ENCODE assay signal across 19 cellular contexts in genomic region chr2:229137623-229138022, GRCh38.
"Had no signal": no experiment of that assay in that cellular context is flagged by ENCODE, and none has a peak within 500 bp of the region (broad histone marks: within the 10 kb centered on the region; RNA-seq: fewer than 3 reads in every experiment).

No MANE protein-coding gene starts in this region.

- H3K4me3 Mint-ChIP-seq: activated CD4-positive, alpha-beta memory T cell treated with anti-CD3 and anti-CD28 coated beads for 36 hours; activated CD4-positive, alpha-beta T cell treated with anti-CD3 and anti-CD28 coated beads for 36 hours; activated naive CD8-positive, alpha-beta T cell treated with anti-CD3 and anti-CD28 coated beads for 36 hours; activated T-helper 17 cell treated with anti-CD3 and anti-CD28 coated beads, Interleukin-2, amount 50 U/mL, for 72 hours; dendritic cell treated with granulocyte-macrophage colony-stimulating factor and Interleukin-4, amounts not matched to agents 40 ng/mL and 50 ng/mL, for 4 days; immature natural killer cell; naive thymus-derived CD4-positive, alpha-beta T cell; WTC11 had no signal

- H3K4me3 ChIP-seq: gastrocnemius medialis, pancreas, upper lobe of right lung had no signal

- H3K27me3 Mint-ChIP-seq: activated CD4-positive, alpha-beta memory T cell treated with anti-CD3 and anti-CD28 coated beads for 36 hours; activated CD4-positive, alpha-beta T cell treated with anti-CD3 and anti-CD28 coated beads for 36 hours; activated naive CD8-positive, alpha-beta T cell treated with anti-CD3 and anti-CD28 coated beads for 36 hours; dendritic cell treated with granulocyte-macrophage colony-stimulating factor and Interleukin-4, amounts not matched to agents 40 ng/mL and 50 ng/mL, for 4 days had no signal

- H3K9me3 Mint-ChIP-seq: activated CD4-positive, alpha-beta memory T cell treated with anti-CD3 and anti-CD28 coated beads for 36 hours; dendritic cell treated with granulocyte-macrophage colony-stimulating factor and Interleukin-4, amounts not matched to agents 40 ng/mL and 50 ng/mL, for 4 days had no signal

- H3K27ac Mint-ChIP-seq: activated CD4-positive, alpha-beta memory T cell treated with anti-CD3 and anti-CD28 coated beads for 36 hours; activated CD4-positive, alpha-beta T cell treated with anti-CD3 and anti-CD28 coated beads for 36 hours; activated naive CD8-positive, alpha-beta T cell treated with anti-CD3 and anti-CD28 coated beads for 36 hours; activated T-helper 17 cell treated with anti-CD3 and anti-CD28 coated beads, Interleukin-2, amount 50 U/mL, for 72 hours; dendritic cell treated with granulocyte-macrophage colony-stimulating factor and Interleukin-4, amounts not matched to agents 40 ng/mL and 50 ng/mL, for 4 days; immature natural killer cell; naive thymus-derived CD4-positive, alpha-beta T cell; WTC11 had no signal

- H3K36me3 ChIP-seq: gastrocnemius medialis, pancreas, upper lobe of right lung had no signal

- H3K4me1 ChIP-seq: gastrocnemius medialis, upper lobe of right lung had no signal

- H3K4me1 Mint-ChIP-seq: activated CD4-positive, alpha-beta T cell treated with anti-CD3 and anti-CD28 coated beads for 36 hours; activated naive CD8-positive, alpha-beta T cell treated with anti-CD3 and anti-CD28 coated beads for 36 hours; activated T-helper 17 cell treated with anti-CD3 and anti-CD28 coated beads, Interleukin-2, amount 50 U/mL, for 72 hours; immature natural killer cell; naive thymus-derived CD4-positive, alpha-beta T cell; WTC11 had no signal

- ATAC-seq: activated CD4-positive, alpha-beta T cell treated with anti-CD3 and anti-CD28 coated beads for 36 hours; activated T-helper 17 cell treated with anti-CD3 and anti-CD28 coated beads, Interleukin-2, amount 50 U/mL, for 72 hours; esophagus mucosa; gastrocnemius medialis; naive thymus-derived CD4-positive, alpha-beta T cell; upper lobe of right lung; WTC11 had no signal

- DNase-seq: activated CD4-positive, alpha-beta memory T cell treated with anti-CD3 and anti-CD28 coated beads for 36 hours; activated CD4-positive, alpha-beta T cell treated with anti-CD3 and anti-CD28 coated beads for 36 hours; activated naive CD4-positive, alpha-beta T cell; activated naive CD8-positive, alpha-beta T cell treated with anti-CD3 and anti-CD28 coated beads for 36 hours; amniotic stem cell; effector CD8-positive, alpha-beta T cell; gastrocnemius medialis; head of caudate nucleus; immature natural killer cell; kidney glomerular epithelial cell; mesenchymal stem cell; naive thymus-derived CD4-positive, alpha-beta T cell; pancreas; stimulated activated naive CD4-positive, alpha-beta T cell; upper lobe of right lung had no signal

- H3K9me3 ChIP-seq: gastrocnemius medialis, pancreas, upper lobe of right lung had no signal

- H3K36me3 Mint-ChIP-seq: activated CD4-positive, alpha-beta memory T cell treated with anti-CD3 and anti-CD28 coated beads for 36 hours; activated naive CD8-positive, alpha-beta T cell treated with anti-CD3 and anti-CD28 coated beads for 36 hours; immature natural killer cell; naive thymus-derived CD4-positive, alpha-beta T cell; WTC11 had no signal
